Comparison of ENCODE assay signal across 13 cellular contexts in the genomic region with DNA sequence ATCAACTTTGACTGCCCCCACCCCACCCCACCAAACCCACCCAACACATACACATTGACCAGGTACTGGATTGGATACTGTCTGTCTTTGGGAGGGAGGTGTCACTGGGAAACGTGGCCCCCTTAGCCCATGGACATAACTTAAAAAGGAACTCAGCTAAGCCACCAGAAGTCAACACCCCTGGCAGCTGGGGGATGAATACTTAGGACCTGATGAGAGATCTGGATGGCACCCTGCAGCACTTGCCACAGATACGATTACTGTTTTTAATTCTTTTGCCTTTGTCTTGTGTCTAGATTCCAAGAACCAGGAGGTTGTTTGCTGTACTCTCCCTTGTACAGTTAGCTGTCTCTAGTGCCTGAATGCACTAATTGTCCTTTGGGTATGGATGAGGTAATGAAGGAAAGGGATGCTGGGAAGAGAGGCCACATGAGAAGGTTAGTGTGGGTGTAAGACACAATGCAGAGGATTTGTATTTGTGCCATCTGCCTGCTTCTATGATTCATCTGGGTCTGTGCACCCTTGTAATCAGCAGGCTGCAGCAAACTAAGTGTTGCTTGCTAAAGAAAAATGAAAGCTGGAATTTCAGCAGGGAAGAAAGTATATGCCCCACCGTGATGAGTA.
DNase-seq lines count a peak whose midpoint lies in the region; ATAC-seq, FAIRE-seq and TF ChIP-seq lines count a peak whose summit lies in the region.
"Had no signal": no experiment of that assay in that cellular context is flagged by ENCODE, and none has a peak within 500 bp of the region (broad histone marks: within the 10 kb centered on the region; RNA-seq: fewer than 3 reads in every experiment).

No MANE protein-coding gene starts in this region.

- H3K9me3 ChIP-seq in mammary epithelial cell (replicated peaks; ENCODE audit: insufficient read depth, low read length), result no peaks in the 10 kb centered on the region
- no peaks in the 10 kb centered on the region for H3K9me3 ChIP-seq in keratinocyte (ENCODE audit: control insufficient read depth, low read depth, low read length)
- H3K9me3 ChIP-seq in aorta (ENCODE audit: control insufficient read depth, low read length), result no peaks in the 10 kb centered on the region
- H3K9me3 ChIP-seq: neutrophil had no signal

- H3K36me3 Mint-ChIP-seq in type B pancreatic cell, result no peaks in the 10 kb centered on the region
- H3K36me3 Mint-ChIP-seq: CD4-positive, CD25-positive, alpha-beta regulatory T cell had no signal

- CTCF ChIA-PET in mammary epithelial cell (lab: Charles Lee; ENCODE audit: low non-redundant PET), result no interaction called here

- peak overlapping the region; percentile 16 for H3K4me2 ChIP-seq in mammary epithelial cell (ENCODE audit: insufficient read depth, low read depth, low read length)
- no peak overlapping the region for H3K4me2 ChIP-seq in keratinocyte (ENCODE audit: control insufficient read depth, extremely low read depth, insufficient read depth, low read depth, low read length)

- in situ Hi-C loops in mammary epithelial cell (cut with MboI; ENCODE audit: low sequenced_read_pairs in 2 of 2), result no loop called here

- peaks cover 24% of the 10 kb centered on the region for H3K4me1 Mint-ChIP-seq in type B pancreatic cell (ENCODE audit: unreplicated experiment)
- H3K4me1 Mint-ChIP-seq: CD4-positive, CD25-positive, alpha-beta regulatory T cell had no signal

- no peaks in the 10 kb centered on the region for H3K79me2 ChIP-seq in mammary epithelial cell (ENCODE audit: insufficient read depth, low read length)
- no peaks in the 10 kb centered on the region for H3K79me2 ChIP-seq in keratinocyte (ENCODE audit: control insufficient read depth, insufficient read depth, low read length)

- H3K4me1 ChIP-seq in mammary epithelial cell (ENCODE audit: insufficient read depth, low read length) (peaks cover 17% of the 10 kb centered on the region), keratinocyte (ENCODE audit: control insufficient read depth, extremely low read depth, insufficient read depth, low read length) (peaks cover 11% of the 10 kb centered on the region), aorta (ENCODE audit: control insufficient read depth in 1 of 2, insufficient read depth in 2 of 2, low read length in 2 of 2) (peaks cover 0 to 2% of the 10 kb centered on the region in 2 donors)

- H3K4me3 ChIP-seq in mammary epithelial cell (replicated peaks in 1 of 3; ENCODE audit: insufficient read depth in 1 of 3, low read depth in 2 of 3, low read length in 3 of 3) (no peak overlapping the region), keratinocyte (ENCODE audit: control insufficient read depth in 2 of 3, extremely low read depth in 1 of 3, insufficient read depth in 2 of 3, low read depth in 1 of 3, low read length in 3 of 3) (no peak overlapping the region), aorta (ENCODE audit: low read length in 2 of 2) (no peak overlapping the region)

- H3K36me3 ChIP-seq in mammary epithelial cell (ENCODE audit: insufficient read depth, low read length) (no peaks in the 10 kb centered on the region), keratinocyte (ENCODE audit: control insufficient read depth in 2 of 2, extremely low read depth in 1 of 2, insufficient read depth in 2 of 2, low read length in 2 of 2) (no peaks in the 10 kb centered on the region), aorta (ENCODE audit: control insufficient read depth in 1 of 2, insufficient read depth in 2 of 2, low read length in 1 of 2) (no peaks in the 10 kb centered on the region)
- H3K36me3 ChIP-seq: neutrophil had no signal

- TF ChIP-seq CTCF in mammary epithelial cell (conservative IDR thresholded peaks at IDR 0.05 in 1 of 2, IDR thresholded peaks at IDR 0.05 in 1 of 2; ENCODE audit: extremely low read depth in 1 of 2, insufficient read depth in 1 of 2, low read depth in 1 of 2, low read length in 2 of 2), result no peak
- TF ChIP-seq CTCF in keratinocyte (optimal IDR thresholded peaks at IDR 0.05 in 1 of 3, IDR thresholded peaks at IDR 0.05 in 1 of 3, conservative IDR thresholded peaks at IDR 0.05 in 1 of 3; ENCODE audit: extremely low read depth in 1 of 3, insufficient read depth in 2 of 3, low read length in 3 of 3), result no peak
- no peak for TF ChIP-seq CTCF in type B pancreatic cell (conservative IDR thresholded peaks at IDR 0.05)

- peaks cover 4% of the 10 kb centered on the region for H3K9me3 Mint-ChIP-seq in type B pancreatic cell
- H3K9me3 Mint-ChIP-seq: CD4-positive, CD25-positive, alpha-beta regulatory T cell had no signal

- ATAC-seq in GM21526 (IDR thresholded peaks at IDR 0.05; ENCODE audit: low FRiP score, unreplicated experiment), result no peak
- ATAC-seq in aorta (ENCODE audit: low FRiP score), result no peak

- BruUV-seq in mammary epithelial cell (replicated peaks; lab: Mats Ljungman, UMichigan), result no TSS peak

- no peak overlapping the region for H3K27ac Mint-ChIP-seq in type B pancreatic cell
- H3K27ac Mint-ChIP-seq: CD4-positive, CD25-positive, alpha-beta regulatory T cell had no signal

- H3K27ac ChIP-seq in mammary epithelial cell (ENCODE audit: insufficient read depth, low read depth, low read length) (no peak overlapping the region), keratinocyte (ENCODE audit: control insufficient read depth, insufficient read depth, low read length) (no peak overlapping the region), aorta (ENCODE audit: low read depth in 1 of 2, low read length in 2 of 2) (no peak overlapping the region)
- H3K27ac ChIP-seq: HL-60, neutrophil had no signal

- 11% methylated on average over 2 of the region's 3 CpGs for WGBS in mammary epithelial cell (ENCODE audit: low coverage, missing lambda C conversion rate)
- 62 to 63% methylated on average over 3 of the region's 3 CpGs for WGBS in aorta, 2 donors

- DNase-seq in A172 (ENCODE audit: low spot score) (peak; percentile 64), HTR-8/SVneo (ENCODE audit: insufficient read length, low spot score) (peak; percentile 13), mammary epithelial cell (peak; percentile 89), keratinocyte (ENCODE audit: low read depth, low spot score) (peak; percentile 44), aorta (no peak), HK-2 (ENCODE audit: unreplicated experiment) (no peak), type B pancreatic cell (ENCODE audit: extremely low spot score, unreplicated experiment) (no peak)
- DNase-seq: CD4-positive, CD25-positive, alpha-beta regulatory T cell; effector CD8-positive, alpha-beta T cell; stimulated activated naive CD4-positive, alpha-beta T cell had no signal

- H3K27me3 ChIP-seq in mammary epithelial cell (ENCODE audit: insufficient read depth, low read length), result no peaks in the 10 kb centered on the region
- no peaks in the 10 kb centered on the region for H3K27me3 ChIP-seq in keratinocyte (ENCODE audit: control insufficient read depth, extremely low read depth, insufficient read depth, low read length)
- H3K27me3 ChIP-seq in aorta (ENCODE audit: control insufficient read depth in 1 of 2, insufficient read depth in 2 of 2, low read length in 1 of 2), result peaks cover 0 to 1% of the 10 kb centered on the region in 2 donors
- H3K27me3 ChIP-seq: neutrophil had no signal

- H3K27me3 Mint-ChIP-seq in type B pancreatic cell, result no peaks in the 10 kb centered on the region

- intact Hi-C loops in mammary epithelial cell (cut with micrococcal nuclease) (no loop called here), aorta (cut with DNase I) (no loop called here)

- dilution Hi-C loops in mammary epithelial cell (cut with HindIII; ENCODE audit: low sequenced_read_pairs), result no loop called here
- dilution Hi-C loops in keratinocyte (cut with MboI; ENCODE audit: extremely low pct_ligation_motif_present, low sequenced_read_pairs), result no loop called here

- H2AFZ ChIP-seq in mammary epithelial cell (ENCODE audit: low read depth, low read length), result peak overlapping the region; percentile 29
- H2AFZ ChIP-seq in keratinocyte (ENCODE audit: control insufficient read depth, low read length), result peak overlapping the region; percentile 8

- H3K9ac ChIP-seq in mammary epithelial cell (ENCODE audit: insufficient read depth, low read length) (no peak overlapping the region), keratinocyte (ENCODE audit: control insufficient read depth, extremely low read depth, insufficient read depth, low read length) (no peak overlapping the region)

- no peak overlapping the region for H3K4me3 Mint-ChIP-seq in type B pancreatic cell
- H3K4me3 Mint-ChIP-seq: CD4-positive, CD25-positive, alpha-beta regulatory T cell had no signal

- H4K20me1 ChIP-seq in mammary epithelial cell (ENCODE audit: insufficient read depth, low read length) (no peaks in the 10 kb centered on the region), keratinocyte (ENCODE audit: control insufficient read depth, extremely low read depth, insufficient read depth, low read length) (peaks cover 2% of the 10 kb centered on the region)

- FAIRE-seq in HTR-8/SVneo (lab: Jason Lieb, UNC) (no peak), keratinocyte (lab: Jason Lieb, UNC) (peak; percentile 86)

- H3K9me1 ChIP-seq in keratinocyte (ENCODE audit: control insufficient read depth, extremely low read depth, insufficient read depth, low read length), result no peaks in the 10 kb centered on the region

Comparison
In these comparisons a context has a peak if more than half of its experiments do, and no peak if none do; other contexts are left out.
1. DNase-seq: peak in A172 (single experiment), HTR-8/SVneo (single experiment), mammary epithelial cell (single experiment) and keratinocyte (single experiment); none in aorta (0 of 2), HK-2 (single experiment) and type B pancreatic cell (single experiment).